Comparison of ENCODE assay signal across 8 cellular contexts in the genomic region with DNA sequence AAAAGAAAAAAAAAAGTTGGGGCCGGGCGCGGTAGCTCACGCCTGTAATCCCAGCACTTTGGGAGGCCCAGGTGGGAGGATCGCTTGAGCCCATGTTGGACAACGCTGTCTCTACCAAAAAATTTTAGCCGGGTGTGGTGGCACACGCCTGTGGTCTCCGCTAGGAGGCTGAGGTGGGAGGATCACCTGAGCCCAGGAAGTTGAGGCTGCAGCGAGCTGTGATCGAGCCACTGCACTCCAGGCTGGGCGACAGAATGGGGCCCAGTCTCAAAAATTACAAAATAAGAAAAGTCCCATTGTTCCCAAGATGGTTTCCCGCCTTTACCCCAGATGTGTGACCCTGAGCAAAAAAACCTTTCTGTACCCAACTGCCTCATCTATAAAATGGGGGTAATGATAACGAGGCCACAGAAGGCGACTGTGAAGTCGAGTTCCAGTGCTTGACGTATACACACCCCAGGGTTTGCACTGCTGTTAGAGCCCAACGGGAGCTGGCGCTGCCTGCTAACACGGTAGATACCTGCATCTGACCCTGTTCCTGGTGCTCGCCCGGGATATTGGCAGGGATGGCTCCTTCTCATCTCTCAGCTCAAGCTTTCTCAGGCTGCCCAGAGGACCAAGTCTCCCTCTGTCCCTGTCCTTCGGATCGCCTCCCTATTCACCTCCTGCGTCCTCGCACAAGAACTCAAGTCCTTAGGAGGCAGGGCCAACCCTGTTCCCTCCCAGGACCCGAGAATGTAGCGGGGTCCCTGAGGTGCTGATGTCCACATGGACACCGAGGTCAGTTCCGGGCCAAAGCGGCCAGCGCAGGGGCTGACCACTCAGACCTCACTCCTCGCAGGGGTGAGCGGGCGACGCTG. TPM values are rescaled to one million over a fixed set of nuclear protein-coding genes. Genes with fewer than 3 reads are reported as not detected.
DNase-seq lines count a peak whose midpoint lies in the region; ATAC-seq and TF ChIP-seq lines count a peak whose summit lies in the region.

No MANE protein-coding gene starts in this region.

- peak overlapping the region; percentile 78 for H3K4me3 ChIP-seq in mucosa of descending colon

- DNase-seq in NCI-H82 (lab: John Stamatoyannopoulos, UW): peak; percentile 39
- DNase-seq in NCI-H82 treated with DMSO at 0.1 percent for 48 hours (lab: John Stamatoyannopoulos, UW; ENCODE audit: unreplicated experiment): no peak
- DNase-seq in NCI-H69 (lab: John Stamatoyannopoulos, UW): peak; percentile 47
- peak; percentile 89 for DNase-seq in cerebellum (ENCODE audit: low spot score)
- DNase-seq in mucosa of descending colon: peak in 1 of 3 donors; percentile 53
- no peak for DNase-seq in NCI-H1436 treated with DMSO at 0.1 percent for 48 hours (lab: John Stamatoyannopoulos, UW)
- DNase-seq in T1000 (lab: John Stamatoyannopoulos, UW): no peak

- no peaks in the 10 kb centered on the region for H3K36me3 ChIP-seq in mucosa of descending colon (ENCODE audit: low read depth)

- TF ChIP-seq CTCF in mucosa of descending colon (IDR thresholded peaks at IDR 0.05): no peak

- peaks cover 40% of the 10 kb centered on the region for H3K4me1 ChIP-seq in mucosa of descending colon (ENCODE audit: low read depth)

- H3K9me3 ChIP-seq in mucosa of descending colon: no peaks in the 10 kb centered on the region

- ATAC-seq in mucosa of descending colon: peak; percentile 1
- ATAC-seq in GM19463 (IDR thresholded peaks at IDR 0.05; ENCODE audit: unreplicated experiment): no peak

- intact Hi-C loops in mucosa of descending colon (cut with DNase I, micrococcal nuclease): no loop called here

RNA-seq across cellular contexts. Expression of a gene that starts 1.1 kb away (rescaled TPM):
- total RNA-seq in cerebellum: 243 TPM
- total RNA-seq in mucosa of descending colon: 1,000 to 10,000 TPM; 1,532 to 1,798 (median 1,652) TPM

RNA-seq across cellular contexts. Expression of a gene that starts 3.6 kb away (rescaled TPM):
- total RNA-seq in cerebellum (7.6 TPM), mucosa of descending colon (10 to 100 TPM; 20.2 to 26.3 (median 23.8) TPM)

RNA-seq across cellular contexts. Expression of a gene that starts 10.1 kb away (rescaled TPM):
- 13.6 TPM for total RNA-seq in cerebellum
- 100 to 1,000 TPM; 138 to 253 (median 167) TPM for total RNA-seq in mucosa of descending colon

RNA-seq across cellular contexts. Expression of a gene that starts 10.6 kb away (rescaled TPM):
- total RNA-seq in cerebellum (18.4 TPM), mucosa of descending colon (10 to 100 TPM; 11.6 to 18.6 (median 14.4) TPM)

RNA-seq across cellular contexts. Expression of a gene that starts 18.8 kb away (rescaled TPM):
- total RNA-seq in cerebellum (6.3 TPM), mucosa of descending colon (1 to 10 TPM in 1 of 3 donors, under 1 TPM in 1, not detected in 1; 0.34 to 2.2 TPM)

Comparison
In these comparisons a context has a peak if more than half of its experiments do, and no peak if none do; other contexts are left out.
1. DNase-seq: peak in NCI-H82 (single experiment), NCI-H69 (single experiment) and cerebellum (single experiment); none in NCI-H82 treated with DMSO at 0.1 percent for 48 hours (single experiment), NCI-H1436 treated with DMSO at 0.1 percent for 48 hours (single experiment) and T1000 (single experiment).